22 cellular contexts compared by ENCODE assay signal in the genomic region with DNA sequence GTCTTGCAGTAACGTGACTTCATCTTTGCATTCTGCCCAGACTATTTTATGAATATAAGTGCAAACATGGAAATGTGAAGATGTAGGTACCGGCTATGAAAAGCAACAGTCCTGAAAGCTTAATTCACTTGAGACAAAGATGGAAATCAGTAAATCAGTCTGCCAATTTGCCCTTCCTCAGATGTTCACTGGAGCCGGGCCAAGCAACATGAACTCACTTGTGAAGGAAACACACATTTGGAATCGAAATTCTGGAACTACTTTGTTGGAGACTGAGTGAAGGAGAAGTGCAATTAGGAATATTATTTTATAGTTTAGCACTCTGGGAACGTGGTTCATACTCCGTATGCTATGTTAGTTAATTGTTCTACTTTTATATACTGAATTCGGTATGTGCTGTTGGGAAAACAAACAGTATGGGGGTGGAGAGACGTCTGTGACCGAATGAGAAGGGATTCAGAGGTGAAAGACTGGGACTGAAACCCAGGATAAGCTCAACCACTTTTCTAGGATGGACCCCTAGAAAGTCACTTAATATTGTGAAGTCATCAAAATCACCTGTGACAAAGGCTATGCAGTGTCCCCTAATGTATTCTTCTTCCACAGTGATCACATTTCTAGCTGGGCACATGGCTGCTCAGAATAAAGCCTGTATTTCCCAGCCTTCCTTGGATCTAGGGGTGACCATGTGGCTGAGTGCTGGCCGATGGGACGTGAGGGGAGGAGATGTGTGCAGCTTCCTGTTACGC.
A peak's percentile ranks its signal among the peaks of the same experiment; 100 is the strongest.
DNase-seq lines count a peak whose midpoint lies in the region; ATAC-seq, FAIRE-seq and TF ChIP-seq lines count a peak whose summit lies in the region.
"Had no signal": no experiment of that assay in that cellular context is flagged by ENCODE, and none has a peak within 500 bp of the region (broad histone marks: within the 10 kb centered on the region; RNA-seq: fewer than 3 reads in every experiment).

No MANE protein-coding gene starts in this region.

- POLR2A ChIA-PET in endothelial cell of umbilical vein (lab: Charles Lee) = no interaction called here

- TF ChIP-seq CTCF in endothelial cell of umbilical vein (IDR thresholded peaks at IDR 0.05; ENCODE audit: extremely low read depth in 1 of 2, insufficient read depth in 1 of 2, low read depth in 1 of 2, low read length in 2 of 2) = no peak
- TF ChIP-seq CTCF in body of pancreas (IDR thresholded peaks at IDR 0.05) = no peak

- CTCF ChIA-PET in endothelial cell of umbilical vein (lab: Charles Lee) = no interaction called here

- H3K4me3 ChIP-seq in endothelial cell of umbilical vein (replicated peaks in 1 of 3; ENCODE audit: insufficient read depth in 1 of 3, low read depth in 1 of 3, low read length in 3 of 3) = no peak overlapping the region
- no peak overlapping the region for H3K4me3 ChIP-seq in body of pancreas
- H3K4me3 ChIP-seq: GM12878, heart right ventricle, lower lobe of right lung, ovary, upper lobe of right lung had no signal

- intact Hi-C loops in endothelial cell of umbilical vein (cut with micrococcal nuclease) (no loop called here), body of pancreas (cut with DNase I) (no loop called here)

- H3K79me2 ChIP-seq in endothelial cell of umbilical vein (ENCODE audit: control insufficient read depth, insufficient read depth, low read length) = peaks cover 21% of the 10 kb centered on the region

- H3K4me1 ChIP-seq in endothelial cell of umbilical vein (ENCODE audit: control insufficient read depth, extremely low read depth, insufficient read depth, low read length) (peaks cover 4% of the 10 kb centered on the region), body of pancreas (no peaks in the 10 kb centered on the region)

- no peaks in the 10 kb centered on the region for H3K9me3 Mint-ChIP-seq in stimulated activated memory B cell treated with anti-CD40 and anti-IgM and Interleukin-4, amounts not matched to agents 10 μg/mL and 1 μg/mL and 100 μg/mL, for 72 hours
- H3K9me3 Mint-ChIP-seq: endodermal cell; H9; stimulated activated naive CD8-positive, alpha-beta T cell treated with anti-CD3 and anti-CD28 coated beads, Interleukin-15, Interleukin-2, amounts not matched to agents 100 ng/mL and 50 ng/mL, for 24 hours had no signal

- H3K27ac ChIP-seq in endothelial cell of umbilical vein (ENCODE audit: insufficient read depth, low read depth, low read length) = no peak overlapping the region
- no peak overlapping the region for H3K27ac ChIP-seq in body of pancreas
- H3K27ac ChIP-seq: heart right ventricle, lower lobe of right lung, ovary, upper lobe of right lung had no signal

- H2AFZ ChIP-seq in endothelial cell of umbilical vein (ENCODE audit: low read depth, low read length) = no peak overlapping the region

- ATAC-seq in stimulated activated memory B cell treated with anti-CD40 and anti-IgM and Interleukin-4, amounts not matched to agents 10 μg/mL and 1 μg/mL and 100 μg/mL, for 72 hours = no peak
- ATAC-seq in body of pancreas (no peak), HG03439 (IDR thresholded peaks at IDR 0.05; ENCODE audit: unreplicated experiment) (no peak)
- ATAC-seq: activated CD8-positive, alpha-beta memory T cell treated with anti-CD3 and anti-CD28 coated beads, Interleukin-2, amount 10 ng/mL, durations not matched to agents 7 days and 5 days; heart right ventricle; lower lobe of right lung; upper lobe of right lung had no signal

- dilution Hi-C loops in endothelial cell of umbilical vein (cut with MboI; ENCODE audit: extremely low pct_ligation_motif_present, low sequenced_read_pairs) = no loop called here

- peak overlapping the region; percentile 9 for H3K27ac Mint-ChIP-seq in stimulated activated memory B cell treated with anti-CD40 and anti-IgM and Interleukin-4, amounts not matched to agents 10 μg/mL and 1 μg/mL and 100 μg/mL, for 72 hours
- H3K27ac Mint-ChIP-seq: activated CD8-positive, alpha-beta memory T cell treated with anti-CD3 and anti-CD28 coated beads, Interleukin-2, amount 10 ng/mL, durations not matched to agents 7 days and 5 days; H9 had no signal

- H3K9me3 ChIP-seq in endothelial cell of umbilical vein (replicated peaks; ENCODE audit: control insufficient read depth, insufficient read depth, low read length) (no peaks in the 10 kb centered on the region), body of pancreas (no peaks in the 10 kb centered on the region)
- H3K9me3 ChIP-seq: heart right ventricle, lower lobe of right lung, ovary, upper lobe of right lung had no signal

- DNase-seq in DMS 273 (lab: John Stamatoyannopoulos, UW; ENCODE audit: unreplicated experiment) = peak; percentile 96
- peak; percentile 88 to 91 for DNase-seq in NCI-H446 (lab: John Stamatoyannopoulos, UW)
- DNase-seq in endothelial cell of umbilical vein (ENCODE audit: low read depth, low spot score) = peak; percentile 48
- no peak for DNase-seq in body of pancreas
- no peak for DNase-seq in NCI-H1048 (lab: John Stamatoyannopoulos, UW)
- DNase-seq: activated CD4-positive, alpha-beta T cell treated with anti-CD3 and anti-CD28 coated beads for 48 hours; activated CD8-positive, alpha-beta memory T cell treated with anti-CD3 and anti-CD28 coated beads, Interleukin-2, amount 10 ng/mL, durations not matched to agents 7 days and 5 days; AML-193; amniotic stem cell; cerebellar nuclear complex; endodermal cell; H9; heart right ventricle; lower lobe of right lung; NCI-H187; NCI-H510A; ovary; upper lobe of right lung had no signal

- WGBS in body of pancreas, 2 donors = 71 to 74% methylated on average over 12 of the region's 12 CpGs

- H3K9ac ChIP-seq in endothelial cell of umbilical vein (replicated peaks; ENCODE audit: extremely low read depth, insufficient read depth, low read length) = no peak overlapping the region

- H3K4me2 ChIP-seq in endothelial cell of umbilical vein (ENCODE audit: insufficient read depth, low read length) = no peak overlapping the region

- no peaks in the 10 kb centered on the region for H3K27me3 Mint-ChIP-seq in stimulated activated memory B cell treated with anti-CD40 and anti-IgM and Interleukin-4, amounts not matched to agents 10 μg/mL and 1 μg/mL and 100 μg/mL, for 72 hours
- H3K27me3 Mint-ChIP-seq: activated CD8-positive, alpha-beta memory T cell treated with anti-CD3 and anti-CD28 coated beads, Interleukin-2, amount 10 ng/mL, durations not matched to agents 7 days and 5 days; stimulated activated naive CD8-positive, alpha-beta T cell treated with anti-CD3 and anti-CD28 coated beads, Interleukin-15, Interleukin-2, amounts not matched to agents 100 ng/mL and 50 ng/mL, for 24 hours had no signal

- peaks cover 4 to 17% of the 10 kb centered on the region in 2 experiments for H3K36me3 ChIP-seq in endothelial cell of umbilical vein (ENCODE audit: control insufficient read depth in 2 of 2, extremely low read depth in 1 of 2, insufficient read depth in 2 of 2, low read length in 2 of 2)
- H3K36me3 ChIP-seq in body of pancreas (replicated peaks in 1 of 2; ENCODE audit: insufficient read depth in 1 of 2, low read depth in 2 of 2) = no peaks in the 10 kb centered on the region
- H3K36me3 ChIP-seq: ovary, upper lobe of right lung had no signal

- peaks cover 49% of the 10 kb centered on the region for H3K4me1 Mint-ChIP-seq in stimulated activated memory B cell treated with anti-CD40 and anti-IgM and Interleukin-4, amounts not matched to agents 10 μg/mL and 1 μg/mL and 100 μg/mL, for 72 hours

- TF ChIP-seq POLR2A in endothelial cell of umbilical vein (IDR thresholded peaks at IDR 0.05; ENCODE audit: low read depth, low read length) (no peak), body of pancreas (IDR thresholded peaks at IDR 0.05) (no peak)

- H3K27me3 ChIP-seq in endothelial cell of umbilical vein (ENCODE audit: control insufficient read depth in 2 of 2, insufficient read depth in 2 of 2, low read length in 2 of 2) (no peaks in the 10 kb centered on the region), body of pancreas (no peaks in the 10 kb centered on the region)
- H3K27me3 ChIP-seq: heart right ventricle, ovary, upper lobe of right lung had no signal

- H3K9me1 ChIP-seq in endothelial cell of umbilical vein (replicated peaks; ENCODE audit: control insufficient read depth, extremely low read depth, insufficient read depth, low read length) = no peaks in the 10 kb centered on the region

- no TSS peak for BruUV-seq in endothelial cell of umbilical vein (replicated peaks; lab: Mats Ljungman, UMichigan)

- no peak overlapping the region for H3K4me3 Mint-ChIP-seq in stimulated activated memory B cell treated with anti-CD40 and anti-IgM and Interleukin-4, amounts not matched to agents 10 μg/mL and 1 μg/mL and 100 μg/mL, for 72 hours
- H3K4me3 Mint-ChIP-seq: activated CD8-positive, alpha-beta memory T cell treated with anti-CD3 and anti-CD28 coated beads, Interleukin-2, amount 10 ng/mL, durations not matched to agents 7 days and 5 days; endodermal cell; H9; stimulated activated naive CD8-positive, alpha-beta T cell treated with anti-CD3 and anti-CD28 coated beads, Interleukin-15, Interleukin-2, amounts not matched to agents 100 ng/mL and 50 ng/mL, for 24 hours had no signal

- FAIRE-seq in endothelial cell of umbilical vein (lab: Jason Lieb, UNC) = no peak
- FAIRE-seq: GM12878 had no signal

- no peaks in the 10 kb centered on the region for H4K20me1 ChIP-seq in endothelial cell of umbilical vein (replicated peaks; ENCODE audit: control insufficient read depth, extremely low read depth, insufficient read depth, low read length)

- peaks cover 60% of the 10 kb centered on the region for H3K36me3 Mint-ChIP-seq in stimulated activated memory B cell treated with anti-CD40 and anti-IgM and Interleukin-4, amounts not matched to agents 10 μg/mL and 1 μg/mL and 100 μg/mL, for 72 hours

TF ChIP-seq in endothelial cell of umbilical vein, 7 proteins besides CTCF, POLR2A, EP300 and RAD21:
- TF ChIP-seq, protein P1, sequence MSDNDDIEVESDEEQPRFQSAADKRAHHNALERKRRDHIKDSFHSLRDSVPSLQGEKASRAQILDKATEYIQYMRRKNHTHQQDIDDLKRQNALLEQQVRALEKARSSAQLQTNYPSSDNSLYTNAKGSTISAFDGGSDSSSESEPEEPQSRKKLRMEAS (IDR thresholded peaks at IDR 0.05; ENCODE audit: insufficient read depth, insufficient read length) = no peak
- TF ChIP-seq EZH2 (IDR thresholded peaks at IDR 0.05; ENCODE audit: borderline replicate concordance, low read depth, low read length, severe bottlenecking) = no peak
- TF ChIP-seq POLR2AphosphoS5 (IDR thresholded peaks at IDR 0.05; ENCODE audit: insufficient read depth, low read depth, low read length) = no peak
- TF ChIP-seq GATA2 (IDR thresholded peaks at IDR 0.05; ENCODE audit: insufficient read depth, insufficient read length, low read depth, low read length) = no peak
- TF ChIP-seq FOS (IDR thresholded peaks at IDR 0.05; ENCODE audit: borderline replicate concordance, insufficient read depth, low read length) = no peak
- TF ChIP-seq JUN (IDR thresholded peaks at IDR 0.05; ENCODE audit: borderline replicate concordance, insufficient read depth, insufficient read length, low read depth) = no peak
- no peak for TF ChIP-seq MYC (IDR thresholded peaks at IDR 0.05; ENCODE audit: low read depth, low read length)
TF ChIP-seq in endothelial cell of umbilical vein: peak in this region for 0.

Comparison
In these comparisons a context has a peak if more than half of its experiments do, and no peak if none do; other contexts are left out.
1. DNase-seq: peak in DMS 273 (single experiment), NCI-H446 (2 of 2) and endothelial cell of umbilical vein (single experiment); none in body of pancreas (0 of 4) and NCI-H1048 (single experiment).